ENCODE assay signal across 1 cellular context in genomic region chr20:58889334-58890072, GRCh38.
TF ChIP-seq lines count a peak whose summit lies in the region.

No MANE protein-coding gene starts in this region.

TF ChIP-seq in GM23338, 12 proteins besides CTCF, POLR2A, EP300 and RAD21 (continued from another document):
- TF ChIP-seq ZNF462 (CRISPR knock-in tag; IDR thresholded peaks at IDR 0.05): no peak
- TF ChIP-seq ZNF114 (CRISPR knock-in tag; IDR thresholded peaks at IDR 0.05): no peak
- TF ChIP-seq, protein P1, sequence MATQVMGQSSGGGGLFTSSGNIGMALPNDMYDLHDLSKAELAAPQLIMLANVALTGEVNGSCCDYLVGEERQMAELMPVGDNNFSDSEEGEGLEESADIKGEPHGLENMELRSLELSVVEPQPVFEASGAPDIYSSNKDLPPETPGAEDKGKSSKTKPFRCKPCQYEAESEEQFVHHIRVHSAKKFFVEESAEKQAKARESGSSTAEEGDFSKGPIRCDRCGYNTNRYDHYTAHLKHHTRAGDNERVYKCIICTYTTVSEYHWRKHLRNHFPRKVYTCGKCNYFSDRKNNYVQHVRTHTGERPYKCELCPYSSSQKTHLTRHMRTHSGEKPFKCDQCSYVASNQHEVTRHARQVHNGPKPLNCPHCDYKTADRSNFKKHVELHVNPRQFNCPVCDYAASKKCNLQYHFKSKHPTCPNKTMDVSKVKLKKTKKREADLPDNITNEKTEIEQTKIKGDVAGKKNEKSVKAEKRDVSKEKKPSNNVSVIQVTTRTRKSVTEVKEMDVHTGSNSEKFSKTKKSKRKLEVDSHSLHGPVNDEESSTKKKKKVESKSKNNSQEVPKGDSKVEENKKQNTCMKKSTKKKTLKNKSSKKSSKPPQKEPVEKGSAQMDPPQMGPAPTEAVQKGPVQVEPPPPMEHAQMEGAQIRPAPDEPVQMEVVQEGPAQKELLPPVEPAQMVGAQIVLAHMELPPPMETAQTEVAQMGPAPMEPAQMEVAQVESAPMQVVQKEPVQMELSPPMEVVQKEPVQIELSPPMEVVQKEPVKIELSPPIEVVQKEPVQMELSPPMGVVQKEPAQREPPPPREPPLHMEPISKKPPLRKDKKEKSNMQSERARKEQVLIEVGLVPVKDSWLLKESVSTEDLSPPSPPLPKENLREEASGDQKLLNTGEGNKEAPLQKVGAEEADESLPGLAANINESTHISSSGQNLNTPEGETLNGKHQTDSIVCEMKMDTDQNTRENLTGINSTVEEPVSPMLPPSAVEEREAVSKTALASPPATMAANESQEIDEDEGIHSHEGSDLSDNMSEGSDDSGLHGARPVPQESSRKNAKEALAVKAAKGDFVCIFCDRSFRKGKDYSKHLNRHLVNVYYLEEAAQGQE (IDR thresholded peaks at IDR 0.05; ENCODE audit: unreplicated experiment): no peak
- no peak for TF ChIP-seq NANOG (IDR thresholded peaks at IDR 0.05; ENCODE audit: borderline replicate concordance)
- TF ChIP-seq EZH2 (IDR thresholded peaks at IDR 0.05; ENCODE audit: low read depth, unreplicated experiment): no peak
- TF ChIP-seq STAT1 (IDR thresholded peaks at IDR 0.05; ENCODE audit: unreplicated experiment): no peak
- TF ChIP-seq ZNF331 (CRISPR knock-in tag; IDR thresholded peaks at IDR 0.05; ENCODE audit: low read depth): no peak
- no peak for TF ChIP-seq JUNB (IDR thresholded peaks at IDR 0.05; ENCODE audit: unreplicated experiment)
TF ChIP-seq in GM23338: peak in this region for 0.
